In genomic region chr20:57279548-57279947, GRCh38 we compare ENCODE assay signal across 11 cellular contexts. TPM values are rescaled to one million over a fixed set of nuclear protein-coding genes. Genes with fewer than 3 reads are reported as not detected.
DNase-seq lines count a peak whose midpoint lies in the region; ATAC-seq, FAIRE-seq and TF ChIP-seq lines count a peak whose summit lies in the region.
"Not testable (repeated sequence)": the region's sequence is repeated elsewhere in the genome, so short reads cannot be mapped to it uniquely, and the experiment has no call there.
"Had no signal": no experiment of that assay in that cellular context is flagged by ENCODE, and none has a peak within 500 bp of the region (broad histone marks: within the 10 kb centered on the region; RNA-seq: fewer than 3 reads in every experiment).

No MANE protein-coding gene starts in this region.

- not testable (repeated sequence) for BruUV-seq in GM12878 (replicated peaks; lab: Mats Ljungman, UMichigan)

- SMC1A ChIA-PET in GM12878 (lab: Charles Lee; ENCODE audit: uncharacterized antibody, unreplicated experiment) = not testable (repeated sequence)

- not testable (repeated sequence) for H4K20me1 ChIP-seq in OCI-LY1 (ENCODE audit: insufficient read depth, low read length); GM12878 (ENCODE audit: control insufficient read depth, insufficient read depth); H1 (replicated peaks in 1 of 2; ENCODE audit: control insufficient read depth in 1 of 2, insufficient read depth in 2 of 2, low read length in 2 of 2)

- TF ChIP-seq POLR2A in GM12878 (IDR thresholded peaks at IDR 0.05; ENCODE audit: low read depth, low read length); H1 (IDR thresholded peaks at IDR 0.05; ENCODE audit: control extremely low read depth in 1 of 2, low read depth in 2 of 2, low read length in 2 of 2): not testable (repeated sequence)

- H3K23ac ChIP-seq in H1 (ENCODE audit: insufficient read length); neuronal stem cell (ENCODE audit: low read depth, low read length, poor library complexity): not testable (repeated sequence)

- peak overlapping the region; percentile 48; the same call in 1 of the 2 replicates for H3K9ac ChIP-seq in OCI-LY1 (ENCODE audit: low read length)
- H3K9ac ChIP-seq in GM12878 (ENCODE audit: control insufficient read depth, insufficient read depth, low read length); H1 (replicated peaks in 1 of 4; ENCODE audit: extremely low read depth in 1 of 4, low read depth in 3 of 4, low read length in 3 of 4); kidney (ENCODE audit: low read length in 2 of 2); neuronal stem cell (ENCODE audit: low read depth, low read length, poor library complexity): not testable (repeated sequence)

- not testable (repeated sequence) for H3K9me2 ChIP-seq in OCI-LY1 (ENCODE audit: low read depth, low read length)

- not testable (repeated sequence) for TF ChIP-seq CTCF in OCI-LY1 (IDR thresholded peaks at IDR 0.05; ENCODE audit: low read length); GM12878 (IDR thresholded peaks at IDR 0.05 in 2 of 3, conservative IDR thresholded peaks at IDR 0.05 in 1 of 3; ENCODE audit: control insufficient read depth in 2 of 3, extremely low read depth in 1 of 3, insufficient read depth in 1 of 3, low read depth in 3 of 3, low read length in 3 of 3); H1 (IDR thresholded peaks at IDR 0.05; ENCODE audit: control extremely low read depth in 1 of 3, insufficient read depth in 1 of 3, low read depth in 1 of 3, low read length in 3 of 3); kidney (IDR thresholded peaks at IDR 0.05; ENCODE audit: borderline replicate concordance, extremely low read depth, insufficient read depth)

- H3K23me2 ChIP-seq in H1 (ENCODE audit: low read depth, low read length) = not testable (repeated sequence)

- not testable (repeated sequence) for H3F3A ChIP-seq in OCI-LY1 (ENCODE audit: insufficient read depth, low read length)

- H3K79me1 ChIP-seq in H1 (ENCODE audit: low read depth, low read length); neuronal stem cell (ENCODE audit: low read depth, low read length): not testable (repeated sequence)

- in situ Hi-C loops in GM12878 (cut with MboI) = not testable (repeated sequence)

- TF ChIP-seq EP300 in GM12878 (IDR thresholded peaks at IDR 0.05; ENCODE audit: borderline replicate concordance in 1 of 2, control insufficient read depth in 1 of 2, low read depth in 2 of 2, low read length in 2 of 2); H1 (IDR thresholded peaks at IDR 0.05; ENCODE audit: borderline replicate concordance in 1 of 2, low read depth in 2 of 2, low read length in 2 of 2): not testable (repeated sequence)

- not testable (repeated sequence) for H4K8ac ChIP-seq in H1 (ENCODE audit: extremely low read depth, insufficient read depth, low read length); neuronal stem cell (ENCODE audit: low read depth, low read length)

- not testable (repeated sequence) for TF ChIP-seq RAD21 in GM12878 (IDR thresholded peaks at IDR 0.05; ENCODE audit: insufficient read depth, low read depth, low read length); H1 (IDR thresholded peaks at IDR 0.05 in 1 of 2, conservative IDR thresholded peaks at IDR 0.05 in 1 of 2; ENCODE audit: low read depth in 2 of 2, low read length in 2 of 2)

- not testable (repeated sequence) for H4K5ac ChIP-seq in H1 (ENCODE audit: insufficient read length, low read depth, low read length)

- H2AK5ac ChIP-seq in H1 (ENCODE audit: low read depth, low read length) = not testable (repeated sequence)
- H2AK5ac ChIP-seq in neuronal stem cell (ENCODE audit: low read depth, low read length) = peak overlapping the region; percentile 82

- H3K18ac ChIP-seq in H1 (ENCODE audit: extremely low read depth, low read length) = not testable (repeated sequence)
- peak overlapping the region; percentile 72 for H3K18ac ChIP-seq in neuronal stem cell (ENCODE audit: low read length)

- not testable (repeated sequence) for H3K27me3 ChIP-seq in OCI-LY1 (ENCODE audit: insufficient read depth, low read length); H1 (replicated peaks in 1 of 4; ENCODE audit: control insufficient read depth in 3 of 4, extremely low read depth in 1 of 4, insufficient read depth in 3 of 4, low read length in 3 of 4); neuronal stem cell (ENCODE audit: control insufficient read depth in 3 of 3, insufficient read depth in 3 of 3, low read depth in 1 of 3, low read length in 3 of 3)
- peaks cover 6 to 12% of the 10 kb centered on the region in 2 experiments; a peak in 3 of 4 replicates for H3K27me3 ChIP-seq in GM12878 (replicated peaks in 1 of 2; ENCODE audit: control insufficient read depth in 2 of 2, insufficient read depth in 2 of 2, low read length in 1 of 2)

- H3K4ac ChIP-seq in H1 (replicated peaks; ENCODE audit: insufficient read length, low read depth, low read length); neuronal stem cell (ENCODE audit: low read length): not testable (repeated sequence)

- not testable (repeated sequence) for DNase-seq in GM12878 (ENCODE audit: low read depth, low spot score); H1 (ENCODE audit: low read depth in 1 of 2, low spot score in 2 of 2); neuronal stem cell (ENCODE audit: low spot score)
- peak; percentile 16 for DNase-seq in kidney

- H2BK120ac ChIP-seq in H1 (replicated peaks; ENCODE audit: low read depth, low read length); neuronal stem cell (ENCODE audit: low read depth, low read length): not testable (repeated sequence)

- not testable (repeated sequence) for H2BK5ac ChIP-seq in H1 (ENCODE audit: low read depth, low read length); neuronal stem cell (ENCODE audit: low read length)

- H3K4me1 ChIP-seq in OCI-LY1 (ENCODE audit: insufficient read depth, low read length, severe bottlenecking) = peaks cover 100% of the 10 kb centered on the region
- H3K4me1 ChIP-seq in GM12878 (ENCODE audit: control insufficient read depth, insufficient read depth, low read length); H1 (replicated peaks in 1 of 4; ENCODE audit: control insufficient read depth in 3 of 4, insufficient read depth in 4 of 4, low read length in 3 of 4); kidney (ENCODE audit: control insufficient read depth in 1 of 2, insufficient read depth in 1 of 2, low read depth in 1 of 2, low read length in 2 of 2): not testable (repeated sequence)
- peaks cover 24 to 41% of the 10 kb centered on the region in 2 donors for H3K4me1 ChIP-seq in neuronal stem cell (ENCODE audit: control insufficient read depth in 2 of 2, insufficient read depth in 1 of 2, low read depth in 1 of 2, low read length in 2 of 2)

- 9% methylated on average over 3 of the region's 3 CpGs for WGBS in GM12878 (ENCODE audit: insufficient coverage, insufficient replicate concordance, low lambda C conversion rate, missing lambda C conversion rate)
- 100% methylated on average over 1 of the region's 3 CpGs; no CpG with 5 or more reads in 1 of the 2 experiments for WGBS in H1 (ENCODE audit: extremely low coverage in 1 of 2, insufficient coverage in 1 of 2, insufficient read length in 1 of 2, insufficient replicate concordance in 2 of 2, low coverage in 1 of 2, low lambda C conversion rate in 2 of 2, missing lambda C conversion rate in 1 of 2), 2 experiments
- no CpG with 5 or more reads among the region's 3 CpGs for WGBS in neuronal stem cell (ENCODE audit: extremely low coverage in 2 of 2, insufficient read length in 2 of 2, insufficient replicate concordance in 1 of 2), 2 donors

- H4K91ac ChIP-seq in H1 (replicated peaks; ENCODE audit: insufficient read length, low read length); neuronal stem cell (ENCODE audit: low read depth, low read length, poor library complexity): not testable (repeated sequence)

- not testable (repeated sequence) for H3K36me3 ChIP-seq in OCI-LY1 (ENCODE audit: insufficient read depth, low read length); GM12878 (ENCODE audit: control insufficient read depth in 2 of 2, insufficient read depth in 2 of 2, low read length in 1 of 2); H1 (ENCODE audit: control insufficient read depth in 2 of 4, insufficient read depth in 4 of 4, low read length in 3 of 4); kidney (ENCODE audit: control insufficient read depth in 1 of 2, insufficient read depth in 2 of 2, low read length in 2 of 2); neuronal stem cell (replicated peaks in 1 of 2; ENCODE audit: control insufficient read depth in 2 of 2, insufficient read depth in 2 of 2, low read length in 2 of 2)

- H3K4me3 ChIP-seq in OCI-LY1 (ENCODE audit: low read depth, low read length, poor library complexity, severe bottlenecking) = peak overlapping the region; percentile 23
- H3K4me3 ChIP-seq in GM12878; H1 (ENCODE audit: extremely low read depth in 1 of 4, insufficient read depth in 2 of 4, low read depth in 3 of 4, low read length in 4 of 4); kidney (ENCODE audit: low read length in 2 of 2); neuronal stem cell (ENCODE audit: low read length in 2 of 2): not testable (repeated sequence)

- POLR2A ChIA-PET in GM12878 (lab: Charles Lee); H1 (lab: Charles Lee; ENCODE audit: partially characterized antibody): not testable (repeated sequence)

- not testable (repeated sequence) for H2BK20ac ChIP-seq in H1 (ENCODE audit: low read length)

- not testable (repeated sequence) for H3K9me3 ChIP-seq in OCI-LY1 (ENCODE audit: low read length); GM12878 (replicated peaks; ENCODE audit: control insufficient read depth, insufficient read depth, low read length); H1 (ENCODE audit: insufficient read depth in 2 of 2, low read depth in 1 of 2, low read length in 1 of 2); kidney (ENCODE audit: control insufficient read depth in 1 of 2, low read length in 2 of 2); neuronal stem cell (replicated peaks in 1 of 2; ENCODE audit: control insufficient read depth in 2 of 2, insufficient read depth in 1 of 2, low read depth in 1 of 2, low read length in 2 of 2)

- peak overlapping the region; percentile 62 for H3K4me2 ChIP-seq in OCI-LY1 (ENCODE audit: low read length)
- H3K4me2 ChIP-seq in GM12878 (ENCODE audit: control insufficient read depth, insufficient read depth); H1 (ENCODE audit: insufficient read depth in 1 of 2, low read depth in 2 of 2, low read length in 2 of 2); neuronal stem cell (ENCODE audit: insufficient read depth, low read length, poor library complexity, severe bottlenecking): not testable (repeated sequence)

- H3K27ac ChIP-seq in OCI-LY1 (ENCODE audit: low read depth, low read length, poor library complexity, severe bottlenecking) = peak overlapping the region; percentile 99
- H3K27ac ChIP-seq in GM12878 (ENCODE audit: control insufficient read depth, insufficient read depth); H1 (ENCODE audit: low read depth, low read length); kidney (ENCODE audit: low read depth in 2 of 2, low read length in 2 of 2); neuronal stem cell (replicated peaks; ENCODE audit: low read length): not testable (repeated sequence)

- H3K56ac ChIP-seq in H1 (replicated peaks; ENCODE audit: insufficient read length, low read depth, low read length) = not testable (repeated sequence)

- FAIRE-seq in GM12878 (lab: Jason Lieb, UNC); H1 (lab: Jason Lieb, UNC); kidney (lab: Jason Lieb, UNC): not testable (repeated sequence)

- RAD21 ChIA-PET in GM12878 (lab: Charles Lee; ENCODE audit: unreplicated experiment) = not testable (repeated sequence)

- CTCF ChIA-PET in GM12878 (lab: Yijun Ruan, JAX) = not testable (repeated sequence)
- CTCF ChIA-PET in H1 (lab: Charles Lee; ENCODE audit: partially characterized antibody) = interaction anchor here (0.8 to 2.2 kb wide), 8 partner anchors 9 to 98 kb away, joined by 3 to 8 read pairs (median 3); partner anchors contain the start of gene SPO11

- H2BK15ac ChIP-seq in H1 (ENCODE audit: low read length) = not testable (repeated sequence)
- peak overlapping the region; percentile 97 for H2BK15ac ChIP-seq in neuronal stem cell (ENCODE audit: low read length)

- not testable (repeated sequence) for H3K14ac ChIP-seq in H1 (ENCODE audit: insufficient read length); neuronal stem cell (ENCODE audit: low read length)

- H2BK12ac ChIP-seq in H1 (ENCODE audit: low read depth, low read length) = 0 out of 2 replicates have a peak overlapping the region, but pooled peaks have one; percentile 60
- not testable (repeated sequence) for H2BK12ac ChIP-seq in neuronal stem cell (ENCODE audit: low read length)

- not testable (repeated sequence) for H3K79me2 ChIP-seq in OCI-LY1 (ENCODE audit: insufficient read depth, low read length); GM12878 (ENCODE audit: control insufficient read depth, insufficient read depth, low read length); H1 (ENCODE audit: control insufficient read depth in 1 of 2, insufficient read depth in 2 of 2, low read length in 2 of 2)

- H2AFZ ChIP-seq in OCI-LY1 (ENCODE audit: low read length); GM12878 (ENCODE audit: control insufficient read depth, low read depth, low read length); H1 (ENCODE audit: low read length); neuronal stem cell (ENCODE audit: low read length): not testable (repeated sequence)

- intact Hi-C loops in GM12878 (cut with micrococcal nuclease; ENCODE audit: unreplicated experiment); kidney (cut with DNase I): not testable (repeated sequence)

- ATAC-seq in GM12878 = not testable (repeated sequence)

RNA-seq across cellular contexts. Expression of gene BMP7, which starts 13.1 kb away (rescaled TPM):
- not detected in 2 replicates for total RNA-seq in GM12878 (2013; cell fraction: nucleolus; rRNA removed)
- total RNA-seq in GM12878 (2014; rRNA removed) (not detected in 2 replicates), GM12878 (2014; rRNA removed; fragmentation: Illumina TruSeq; extraction: Trizol) (not detected in 2 replicates), GM12878 (2021) (0.05 and 0.51 TPM in 2 replicates), kidney (1.6 TPM)
- polyA plus RNA-seq in GM12878 (2011; ENCODE audit: low read depth) = not detected
- polyA plus RNA-seq in GM12878 (2011; rRNA removed) (0.04 and 0.18 TPM in 2 replicates), GM12878 (2014; fragmentation: Illumina TruSeq; extraction: Trizol) (not detected in 2 replicates), GM12878 (2014; fragmentation: Nextera tagmentation; extraction: Ambion mirVana) (not detected), GM12878 (2014; rRNA removed) (not detected in 2 replicates), GM12878 (2016; fragmentation: Nextera tagmentation; extraction: Ambion mirVana) (under 1 TPM in 1 of 2 experiments, not detected in 1; 0.28 TPM), H1 (2011; rRNA removed) (14.7 and 29.5 TPM in 2 replicates), kidney (ENCODE audit: insufficient read depth, low read depth, low replicate concordance) (11.3 TPM)
- polyA plus RNA-seq in GM12878 (2011; cell fraction: cytosol; rRNA removed) = 0.05 TPM in 1 of 2 replicates, not detected in the other
- polyA plus RNA-seq in GM12878 (2011; cell fraction: nucleus; rRNA removed) = not detected in 2 replicates
- not detected in 2 replicates for polyA plus RNA-seq in GM12878 (2012)
- 0.07 TPM in 1 of 2 replicates, not detected in the other for polyA minus RNA-seq in GM12878 (2011; rRNA and poly(A)+ RNA removed)
- polyA minus RNA-seq in GM12878 (2011; cell fraction: cytosol; rRNA and poly(A)+ RNA removed) = not detected in 2 replicates
- polyA minus RNA-seq in GM12878 (2011; cell fraction: nucleus; rRNA and poly(A)+ RNA removed) = not detected in 2 replicates
- 7.2 and 9.2 TPM in 2 replicates for total RNA-seq in H1 (2021; fragmentation: NEBNext Ultra II Directional; extraction: Animal tissue kit (Norgen Biotek cat#: 25700))
- polyA plus RNA-seq in H1 (2011; cell fraction: cytosol; rRNA removed) = 19.0 TPM
- polyA plus RNA-seq in H1 (2011; cell fraction: nucleus; rRNA removed) = 26.5 TPM
- 4.3 to 11.0 TPM (median 8.6 TPM) in 4 replicates for polyA plus RNA-seq in H1 (2012, experiment 1 of 2)
- 4.3 TPM for polyA plus RNA-seq in H1 (2012, experiment 2 of 2)
- polyA plus RNA-seq in H1 (2013, experiment 1 of 2) = 8.0 TPM
- polyA plus RNA-seq in H1 (2013, experiment 2 of 2) = 9.6 TPM
- polyA minus RNA-seq in H1 (2011; rRNA and poly(A)+ RNA removed) = 6.7 and 12.4 TPM in 2 replicates
- 14.2 TPM for polyA minus RNA-seq in H1 (2011; cell fraction: cytosol; rRNA and poly(A)+ RNA removed)
- polyA minus RNA-seq in H1 (2011; cell fraction: nucleus; rRNA and poly(A)+ RNA removed) = 13.2 TPM
- 17.6 TPM for polyA plus RNA-seq in neuronal stem cell (2013, experiment 1 of 2)
- polyA plus RNA-seq in neuronal stem cell (2013, experiment 2 of 2) = 17.7 TPM
- total RNA-seq: CD4-positive, alpha-beta memory T cell; CD4-positive, CD25-positive, alpha-beta regulatory T cell; CD8-positive, alpha-beta memory T cell had no signal
- polyA plus RNA-seq: AG04450; CD14-positive monocyte; CD4-positive, alpha-beta memory T cell; CD4-positive, CD25-positive, alpha-beta regulatory T cell; CD8-positive, alpha-beta memory T cell had no signal

RNA-seq across cellular contexts. Expression of gene SPO11, which starts 50.1 kb away (rescaled TPM):
- total RNA-seq in GM12878 (2013; cell fraction: nucleolus; rRNA removed) = not detected in 2 replicates
- total RNA-seq in GM12878 (2014; rRNA removed) = not detected in 2 replicates
- total RNA-seq in GM12878 (2014; rRNA removed; fragmentation: Illumina TruSeq; extraction: Trizol) = not detected in 2 replicates
- not detected in 2 replicates for total RNA-seq in GM12878 (2021)
- not detected for polyA plus RNA-seq in GM12878 (2011; ENCODE audit: low read depth)
- polyA plus RNA-seq in GM12878 (2011; rRNA removed) = not detected in 2 replicates
- polyA plus RNA-seq in GM12878 (2011; cell fraction: cytosol; rRNA removed) = not detected in 2 replicates
- not detected in 2 replicates for polyA plus RNA-seq in GM12878 (2011; cell fraction: nucleus; rRNA removed)
- not detected in 2 replicates for polyA plus RNA-seq in GM12878 (2012)
- not detected in 2 replicates for polyA plus RNA-seq in GM12878 (2014; fragmentation: Illumina TruSeq; extraction: Trizol)
- polyA plus RNA-seq in GM12878 (2014; fragmentation: Nextera tagmentation; extraction: Ambion mirVana) = not detected
- not detected in 2 replicates for polyA plus RNA-seq in GM12878 (2014; rRNA removed)
- not detected for polyA plus RNA-seq in GM12878 (2016; fragmentation: Nextera tagmentation; extraction: Ambion mirVana)
- polyA minus RNA-seq in GM12878 (2011; rRNA and poly(A)+ RNA removed) = not detected in 2 replicates
- not detected in 2 replicates for polyA minus RNA-seq in GM12878 (2011; cell fraction: cytosol; rRNA and poly(A)+ RNA removed)
- polyA minus RNA-seq in GM12878 (2011; cell fraction: nucleus; rRNA and poly(A)+ RNA removed) = not detected in 2 replicates
- total RNA-seq in H1 (2021; fragmentation: NEBNext Ultra II Directional; extraction: Animal tissue kit (Norgen Biotek cat#: 25700)) = not detected in 2 replicates
- not detected in 2 replicates for polyA plus RNA-seq in H1 (2011; rRNA removed)
- not detected for polyA plus RNA-seq in H1 (2011; cell fraction: cytosol; rRNA removed)
- polyA plus RNA-seq in H1 (2011; cell fraction: nucleus; rRNA removed) = not detected
- polyA plus RNA-seq in H1 (2012, experiment 1 of 2) = not detected in 4 replicates
- not detected for polyA plus RNA-seq in H1 (2012, experiment 2 of 2)
- not detected for polyA plus RNA-seq in H1 (2013, experiment 1 of 2)
- polyA plus RNA-seq in H1 (2013, experiment 2 of 2) = not detected
- polyA minus RNA-seq in H1 (2011; rRNA and poly(A)+ RNA removed) = not detected in 2 replicates
- not detected for polyA minus RNA-seq in H1 (2011; cell fraction: cytosol; rRNA and poly(A)+ RNA removed)
- polyA minus RNA-seq in H1 (2011; cell fraction: nucleus; rRNA and poly(A)+ RNA removed) = not detected
- total RNA-seq in kidney = not detected
- polyA plus RNA-seq in kidney (ENCODE audit: insufficient read depth, low read depth, low replicate concordance) = not detected
- not detected for polyA plus RNA-seq in neuronal stem cell (2013, experiment 1 of 2)
- polyA plus RNA-seq in neuronal stem cell (2013, experiment 2 of 2) = not detected
- total RNA-seq: A673; CD4-positive, alpha-beta memory T cell; CD4-positive, CD25-positive, alpha-beta regulatory T cell; CD8-positive, alpha-beta memory T cell had no signal
- polyA plus RNA-seq: AG04450; CD14-positive monocyte; CD4-positive, alpha-beta memory T cell; CD4-positive, CD25-positive, alpha-beta regulatory T cell; CD8-positive, alpha-beta memory T cell had no signal
